Comparison of ENCODE assay signal across 11 cellular contexts in the genomic region with DNA sequence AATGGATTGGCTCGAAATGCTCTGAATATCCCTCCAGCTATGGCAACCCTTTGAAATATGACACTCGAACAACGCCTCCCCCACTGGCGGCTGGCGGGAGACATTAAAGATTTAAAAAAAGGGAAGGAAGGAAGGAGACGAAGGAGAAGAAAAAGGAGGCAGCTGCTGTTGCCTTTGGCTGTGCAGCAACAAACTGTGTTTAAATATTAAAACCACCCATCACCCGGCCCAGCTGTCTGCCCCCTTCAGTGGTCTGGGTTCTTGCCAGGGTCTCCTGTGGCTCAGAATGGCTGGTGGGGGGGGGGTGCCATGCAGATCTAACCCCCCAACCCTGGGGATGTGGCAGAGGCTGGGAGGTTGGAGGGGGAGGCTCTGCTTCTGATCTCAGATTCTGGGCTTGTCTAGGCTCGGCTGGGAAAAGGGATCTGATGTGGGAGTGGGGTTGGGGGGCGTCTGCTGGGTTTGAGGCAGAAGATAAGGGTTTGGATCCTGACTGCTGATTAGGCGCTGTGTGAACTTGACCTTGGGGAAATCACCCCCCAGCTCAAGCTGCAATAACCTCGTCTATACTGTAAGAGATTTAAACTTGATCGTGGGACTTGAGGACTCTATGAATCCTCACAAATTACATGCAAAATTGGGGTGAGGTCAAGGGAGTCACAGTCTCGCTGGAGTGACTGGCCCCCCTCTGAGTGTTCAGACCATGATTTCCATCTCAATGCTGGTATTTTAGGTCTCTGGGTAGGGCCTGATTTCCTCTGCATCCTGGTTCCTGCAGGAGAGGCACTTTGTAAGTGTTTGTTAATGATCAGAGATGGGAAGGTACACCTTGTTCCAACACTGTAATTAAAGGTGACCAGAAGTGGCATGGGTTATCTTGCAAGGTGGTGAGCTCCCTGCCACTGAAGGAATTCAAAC. TPM values are rescaled to one million over a fixed set of nuclear protein-coding genes. Genes with fewer than 3 reads are reported as not detected.
DNase-seq lines count a peak whose midpoint lies in the region; ATAC-seq and TF ChIP-seq lines count a peak whose summit lies in the region.
"Had no signal": no experiment of that assay in that cellular context is flagged by ENCODE, and none has a peak within 500 bp of the region (broad histone marks: within the 10 kb centered on the region; RNA-seq: fewer than 3 reads in every experiment).

No MANE protein-coding gene starts in this region.

- H3K4me3 Mint-ChIP-seq in osteocyte (ENCODE audit: unreplicated experiment), result no peak overlapping the region
- H3K4me3 Mint-ChIP-seq: stimulated activated effector memory CD8-positive, alpha-beta T cell treated with anti-CD3 and anti-CD28 coated beads, Interleukin-12 subunit alpha, Interleukin-12 subunit beta, amount 100 ng/mL, for 72 hours had no signal

- peak overlapping the region; percentile 58 for H3K27ac ChIP-seq in WERI-Rb-1

- no peaks in the 10 kb centered on the region for H3K27me3 ChIP-seq in WERI-Rb-1 (ENCODE audit: insufficient read depth, low read depth, severe bottlenecking)

- no peaks in the 10 kb centered on the region for H3K36me3 ChIP-seq in WERI-Rb-1

- DNase-seq in NCI-H2196 (lab: John Stamatoyannopoulos, UW; ENCODE audit: unreplicated experiment), result peak; percentile 11
- DNase-seq in NCI-H2196 treated with DMSO at 0.1 percent for 48 hours (lab: John Stamatoyannopoulos, UW; ENCODE audit: unreplicated experiment), result no peak
- DNase-seq in NCI-H146 (lab: John Stamatoyannopoulos, UW), result peak; percentile 53
- peak; percentile 30 for DNase-seq in WERI-Rb-1
- peak; percentile 76 for DNase-seq in osteocyte (ENCODE audit: extremely low spot score, unreplicated experiment)
- DNase-seq in nucleus accumbens (lab: John Stamatoyannopoulos, UW), result no peak
- DNase-seq: NCI-H2081 treated with DMSO at 0.1 percent for 48 hours had no signal

- H3K36me3 Mint-ChIP-seq in osteocyte (ENCODE audit: unreplicated experiment), result no peaks in the 10 kb centered on the region
- H3K36me3 Mint-ChIP-seq: stimulated activated effector memory CD8-positive, alpha-beta T cell treated with anti-CD3 and anti-CD28 coated beads, Interleukin-12 subunit alpha, Interleukin-12 subunit beta, amount 100 ng/mL, for 72 hours had no signal

- H3K27ac Mint-ChIP-seq in osteocyte (ENCODE audit: unreplicated experiment), result no peak overlapping the region
- H3K27ac Mint-ChIP-seq: stimulated activated effector memory CD8-positive, alpha-beta T cell treated with anti-CD3 and anti-CD28 coated beads, Interleukin-12 subunit alpha, Interleukin-12 subunit beta, amount 100 ng/mL, for 72 hours had no signal

- H3K9me3 Mint-ChIP-seq in osteocyte (ENCODE audit: unreplicated experiment), result no peaks in the 10 kb centered on the region
- H3K9me3 Mint-ChIP-seq: stimulated activated effector memory CD8-positive, alpha-beta T cell treated with anti-CD3 and anti-CD28 coated beads, Interleukin-12 subunit alpha, Interleukin-12 subunit beta, amount 100 ng/mL, for 72 hours had no signal

- peaks cover 12% of the 10 kb centered on the region for H3K4me1 Mint-ChIP-seq in osteocyte (ENCODE audit: unreplicated experiment)

- H3K4me3 ChIP-seq in WERI-Rb-1 (ENCODE audit: low read depth, low read length), result no peak overlapping the region

- ATAC-seq in HG03469 (IDR thresholded peaks at IDR 0.05; ENCODE audit: unreplicated experiment) (no peak), HG03520 (IDR thresholded peaks at IDR 0.05; ENCODE audit: unreplicated experiment) (no peak)
- ATAC-seq: stimulated activated effector memory CD8-positive, alpha-beta T cell treated with anti-CD3 and anti-CD28 coated beads, Interleukin-12 subunit alpha, Interleukin-12 subunit beta, amount 100 ng/mL, for 72 hours had no signal

- TF ChIP-seq CTCF in WERI-Rb-1 (IDR thresholded peaks at IDR 0.05; ENCODE audit: low read depth, low read length), result no peak
- TF ChIP-seq CTCF in osteocyte (IDR thresholded peaks at IDR 0.05), result no peak

- no peaks in the 10 kb centered on the region for H3K9me3 ChIP-seq in WERI-Rb-1 (ENCODE audit: severe bottlenecking)

- H3K27me3 Mint-ChIP-seq in osteocyte (ENCODE audit: unreplicated experiment), result peaks cover 56% of the 10 kb centered on the region

RNA-seq across cellular contexts. Expression of a gene that starts 40.3 kb away (rescaled TPM):
- 71.9 and 74.5 TPM in 2 replicates for total RNA-seq in osteocyte

RNA-seq across cellular contexts. Expression of a gene that starts 46.9 kb away (rescaled TPM):
- total RNA-seq in osteocyte, result 14.7 and 14.9 TPM in 2 replicates
- total RNA-seq: bronchial epithelial cell had no signal

Comparison
In these comparisons a context has a peak if more than half of its experiments do, and no peak if none do; other contexts are left out.
1. DNase-seq: peak in NCI-H2196 (single experiment), NCI-H146 (single experiment), WERI-Rb-1 (single experiment) and osteocyte (single experiment); none in NCI-H2196 treated with DMSO at 0.1 percent for 48 hours (single experiment) and nucleus accumbens (0 of 56).